Comparison of ENCODE assay signal across 9 cellular contexts in the genomic region with DNA sequence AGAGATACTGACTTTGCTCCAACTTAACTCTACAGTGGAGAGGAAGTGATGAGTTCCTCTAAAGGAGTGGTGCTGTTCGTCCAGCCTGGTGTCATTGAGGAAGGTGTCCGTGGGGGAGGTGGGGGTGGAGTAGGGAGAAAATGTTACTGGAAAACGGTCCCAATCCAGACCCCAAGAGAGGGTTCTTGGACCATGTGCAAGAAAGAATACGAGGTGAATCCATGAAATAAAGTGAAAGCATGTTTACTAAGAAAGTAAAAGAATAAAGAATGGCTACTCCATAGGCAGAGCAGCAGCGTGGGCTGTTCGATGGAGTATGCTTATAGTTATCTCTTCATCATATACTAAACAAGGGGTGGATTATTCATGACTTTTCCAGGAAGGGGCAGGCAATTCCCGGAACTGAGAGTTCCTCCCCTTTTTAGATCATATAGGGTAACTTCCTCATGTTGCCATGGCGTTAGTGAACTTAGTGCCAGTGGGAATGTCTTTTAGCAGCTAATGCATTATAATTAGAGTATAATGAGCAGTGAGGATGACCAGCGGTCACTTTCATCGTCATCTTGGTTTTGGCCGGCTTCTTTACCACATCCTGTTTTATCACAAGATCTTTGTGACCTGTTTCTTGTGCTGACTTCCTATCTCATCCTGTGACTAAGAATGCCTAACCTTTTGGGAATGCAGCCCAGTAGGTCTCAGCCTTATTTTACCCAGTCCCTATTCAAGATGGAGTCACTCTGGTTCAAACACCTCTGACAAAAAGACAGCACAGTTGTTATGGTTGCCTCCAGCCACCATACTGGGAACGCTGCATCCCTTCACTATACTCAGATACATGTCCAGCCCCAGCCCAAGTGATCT. TPM values are rescaled to one million over a fixed set of nuclear protein-coding genes. Genes with fewer than 3 reads are reported as not detected.
A peak's percentile ranks its signal among the peaks of the same experiment; 100 is the strongest.
DNase-seq lines count a peak whose midpoint lies in the region; ATAC-seq and TF ChIP-seq lines count a peak whose summit lies in the region.
"Had no signal": no experiment of that assay in that cellular context is flagged by ENCODE, and none has a peak within 500 bp of the region (broad histone marks: within the 10 kb centered on the region; RNA-seq: fewer than 3 reads in every experiment).

No MANE protein-coding gene starts in this region.

- H3K4me1 Mint-ChIP-seq in activated T-cell treated with anti-CD3 and anti-CD28 coated beads, Interleukin-2, amount 50 U/mL, for 24 hours (ENCODE audit: low read depth) = peaks cover 27% of the 10 kb centered on the region
- H3K4me1 Mint-ChIP-seq in immature natural killer cell (peaks cover 16 to 28% of the 10 kb centered on the region in 2 donors), type B pancreatic cell (ENCODE audit: unreplicated experiment) (no peaks in the 10 kb centered on the region)

- no peak for TF ChIP-seq CTCF in type B pancreatic cell (conservative IDR thresholded peaks at IDR 0.05)

- H3K9me3 Mint-ChIP-seq in activated T-cell treated with anti-CD3 and anti-CD28 coated beads, Interleukin-2, amount 50 U/mL, for 24 hours = no peaks in the 10 kb centered on the region
- H3K9me3 Mint-ChIP-seq in immature natural killer cell = no peaks in the 10 kb centered on the region
- H3K9me3 Mint-ChIP-seq in type B pancreatic cell = no peaks in the 10 kb centered on the region
- H3K9me3 Mint-ChIP-seq: IgD-negative memory B cell had no signal

- peak overlapping the region; percentile 90 for H3K27ac Mint-ChIP-seq in activated T-cell treated with anti-CD3 and anti-CD28 coated beads, Interleukin-2, amount 50 U/mL, for 24 hours
- H3K27ac Mint-ChIP-seq in immature natural killer cell = peak overlapping the region in 3 of 6 donors; percentile 32 to 62 (median 38)
- H3K27ac Mint-ChIP-seq in type B pancreatic cell = no peak overlapping the region

- peak overlapping the region; percentile 48 for H3K4me3 Mint-ChIP-seq in activated T-cell treated with anti-CD3 and anti-CD28 coated beads, Interleukin-2, amount 50 U/mL, for 24 hours
- H3K4me3 Mint-ChIP-seq in immature natural killer cell = peak overlapping the region; percentile 31 to 68 (median 54)
- H3K4me3 Mint-ChIP-seq in type B pancreatic cell = no peak overlapping the region
- H3K4me3 Mint-ChIP-seq: IgD-negative memory B cell had no signal

- no peaks in the 10 kb centered on the region for H3K36me3 Mint-ChIP-seq in activated T-cell treated with anti-CD3 and anti-CD28 coated beads, Interleukin-2, amount 50 U/mL, for 24 hours (ENCODE audit: low read depth)
- H3K36me3 Mint-ChIP-seq in immature natural killer cell = no peaks in the 10 kb centered on the region
- no peaks in the 10 kb centered on the region for H3K36me3 Mint-ChIP-seq in type B pancreatic cell

- ATAC-seq in HG03095 (IDR thresholded peaks at IDR 0.05; ENCODE audit: unreplicated experiment) = no peak

- H3K27me3 Mint-ChIP-seq in activated T-cell treated with anti-CD3 and anti-CD28 coated beads, Interleukin-2, amount 50 U/mL, for 24 hours = peaks cover 6% of the 10 kb centered on the region
- H3K27me3 Mint-ChIP-seq in immature natural killer cell (ENCODE audit: low read depth in 3 of 3) (peaks cover 0 to 6% (median 2%) of the 10 kb centered on the region in 3 donors), type B pancreatic cell (no peaks in the 10 kb centered on the region)

- DNase-seq in NCI-H226 = peak; percentile 10
- DNase-seq in activated T-cell treated with anti-CD3 and anti-CD28 coated beads, Interleukin-2, amount 50 U/mL, for 24 hours = no peak
- no peak for DNase-seq in immature natural killer cell
- peak; percentile 16 for DNase-seq in stimulated activated CD8-positive, alpha-beta memory T cell treated with anti-CD3 and anti-CD28 coated beads, Interleukin-4, amount 100 ng/mL, for 24 hours (ENCODE audit: low read depth)
- DNase-seq in type B pancreatic cell (ENCODE audit: extremely low spot score, unreplicated experiment) = no peak
- DNase-seq in occipital lobe (lab: John Stamatoyannopoulos, UW) = no peak
- DNase-seq in NCI-H1417 treated with DMSO at 0.1 percent for 48 hours (lab: John Stamatoyannopoulos, UW) = no peak

RNA-seq across cellular contexts. Expression of gene CLEC3B, which starts 38.6 kb away (rescaled TPM):
- 1 to 10 TPM; 1.7 to 7.6 (median 2.0) TPM for polyA plus RNA-seq in immature natural killer cell
- total RNA-seq in type B pancreatic cell (ENCODE audit: low replicate concordance) (0.43 and 1.2 TPM in 2 replicates), occipital lobe (26.0 TPM)
- polyA plus RNA-seq: IgD-negative memory B cell had no signal

Comparison
In these comparisons a context has a peak if more than half of its experiments do, and no peak if none do; other contexts are left out.
1. DNase-seq: peak in NCI-H226 (single experiment) and stimulated activated CD8-positive, alpha-beta memory T cell treated with anti-CD3 and anti-CD28 coated beads, Interleukin-4, amount 100 ng/mL, for 24 hours (single experiment); none in activated T-cell treated with anti-CD3 and anti-CD28 coated beads, Interleukin-2, amount 50 U/mL, for 24 hours (single experiment), immature natural killer cell (0 of 3), type B pancreatic cell (single experiment), occipital lobe (single experiment) and NCI-H1417 treated with DMSO at 0.1 percent for 48 hours (single experiment).
2. RNA of gene CLEC3B, which starts 38.6 kb away (total RNA-seq): 26.0 TPM in occipital lobe (single experiment); 0.43 to 1.2 TPM in type B pancreatic cell; every median in the first group is over 10 times any median in the second.